20 cellular contexts compared by ENCODE assay signal in the genomic region with DNA sequence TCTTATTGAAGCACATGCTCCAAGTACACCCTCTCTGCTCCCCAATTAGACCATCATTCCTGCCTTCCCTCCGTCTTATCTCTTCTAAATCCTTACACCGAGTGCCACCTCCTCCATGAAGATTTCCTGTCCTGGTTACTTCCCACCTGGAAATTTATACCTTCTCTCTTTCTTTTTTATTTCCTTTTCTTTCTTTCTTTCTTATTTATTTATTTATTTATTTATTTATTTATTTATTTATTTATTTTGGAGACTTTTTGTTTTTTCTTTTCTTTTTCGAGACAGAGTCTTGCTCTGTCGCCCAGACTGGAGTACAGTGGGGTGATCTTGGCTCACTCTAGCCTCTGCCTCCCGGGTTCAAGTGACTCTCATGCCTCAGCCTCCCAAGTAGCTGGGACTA.
"Had no signal": no experiment of that assay in that cellular context is flagged by ENCODE, and none has a peak within 500 bp of the region (broad histone marks: within the 10 kb centered on the region; RNA-seq: fewer than 3 reads in every experiment).

No MANE protein-coding gene starts in this region.

- H3K9me3 ChIP-seq: gastrocnemius medialis, left ventricle myocardium inferior, spleen, transverse colon had no signal

- H3K36me3 Mint-ChIP-seq: immature natural killer cell; naive B cell; stimulated activated memory B cell treated with anti-CD40 and anti-IgM and Interleukin-4, amounts not matched to agents 10 μg/mL and 1 μg/mL and 100 μg/mL, for 72 hours had no signal

- DNase-seq: cortex of kidney; effector memory CD4-positive, alpha-beta T cell; gastrocnemius medialis; glutamatergic neuron; immature natural killer cell; left cardiac atrium; left ventricle myocardium inferior; mesenchymal stem cell; naive B cell; spleen; stimulated activated CD4-positive, alpha-beta T cell treated with anti-CD3 and anti-CD28 coated beads, Interleukin-15, amount 100 ng/mL, for 24 hours; stimulated activated CD4-positive, alpha-beta T cell treated with anti-CD3 and anti-CD28 coated beads, Interleukin-1b, Interleukin-23, amount 100 ng/mL, for 48 hours; stimulated activated CD4-positive, alpha-beta T cell treated with anti-CD3 and anti-CD28 coated beads, Interleukin-4, amount 100 ng/mL, for 24 hours; transverse colon had no signal

- H3K4me3 Mint-ChIP-seq: immature natural killer cell; naive B cell; nephron; stimulated activated memory B cell treated with anti-CD40 and anti-IgM and Interleukin-4, amounts not matched to agents 10 μg/mL and 1 μg/mL and 100 μg/mL, for 72 hours; stimulated activated naive CD8-positive, alpha-beta T cell treated with anti-CD3 and anti-CD28 coated beads, Interleukin-15, Interleukin-2, amounts not matched to agents 100 ng/mL and 50 ng/mL, for 24 hours had no signal

- ATAC-seq: esophagus mucosa; gastrocnemius medialis; left cardiac atrium; sciatic nerve; stimulated activated memory B cell treated with anti-CD40 and anti-IgM and Interleukin-4, amounts not matched to agents 10 μg/mL and 1 μg/mL and 100 μg/mL, for 72 hours had no signal

- H3K4me1 Mint-ChIP-seq: immature natural killer cell; naive B cell; stimulated activated memory B cell treated with anti-CD40 and anti-IgM and Interleukin-4, amounts not matched to agents 10 μg/mL and 1 μg/mL and 100 μg/mL, for 72 hours had no signal

- H3K36me3 ChIP-seq: gastrocnemius medialis, left ventricle myocardium inferior, spleen, transverse colon had no signal

- H3K4me1 ChIP-seq: gastrocnemius medialis, left ventricle myocardium inferior, spleen, transverse colon had no signal

- H3K27ac ChIP-seq: gastrocnemius medialis, left ventricle myocardium inferior, spleen, transverse colon had no signal

- H3K27ac Mint-ChIP-seq: immature natural killer cell; nephron; stimulated activated memory B cell treated with anti-CD40 and anti-IgM and Interleukin-4, amounts not matched to agents 10 μg/mL and 1 μg/mL and 100 μg/mL, for 72 hours; stimulated activated naive CD8-positive, alpha-beta T cell treated with anti-CD3 and anti-CD28 coated beads, Interleukin-15, Interleukin-2, amounts not matched to agents 100 ng/mL and 50 ng/mL, for 24 hours had no signal

- H3K27me3 ChIP-seq: gastrocnemius medialis, transverse colon had no signal

- H3K4me3 ChIP-seq: gastrocnemius medialis, left ventricle myocardium inferior, lung, spleen, transverse colon had no signal

- H3K9me3 Mint-ChIP-seq: immature natural killer cell; nephron; stimulated activated naive CD8-positive, alpha-beta T cell treated with anti-CD3 and anti-CD28 coated beads, Interleukin-15, Interleukin-2, amounts not matched to agents 100 ng/mL and 50 ng/mL, for 24 hours had no signal

- H3K27me3 Mint-ChIP-seq: stimulated activated naive CD8-positive, alpha-beta T cell treated with anti-CD3 and anti-CD28 coated beads, Interleukin-15, Interleukin-2, amounts not matched to agents 100 ng/mL and 50 ng/mL, for 24 hours had no signal
